26 cellular contexts compared by ENCODE assay signal in genomic region chr1:110538082-110538481, GRCh38. TPM values are rescaled to one million over a fixed set of nuclear protein-coding genes. Genes with fewer than 3 reads are reported as not detected.
DNase-seq lines count a peak whose midpoint lies in the region; ATAC-seq and TF ChIP-seq lines count a peak whose summit lies in the region.
"Had no signal": no experiment of that assay in that cellular context is flagged by ENCODE, and none has a peak within 500 bp of the region (broad histone marks: within the 10 kb centered on the region; RNA-seq: fewer than 3 reads in every experiment).

No MANE protein-coding gene starts in this region.

- no peak for ATAC-seq in GM21381 (IDR thresholded peaks at IDR 0.05; ENCODE audit: unreplicated experiment)
- ATAC-seq: foreskin keratinocyte, left cardiac atrium, natural killer cell, PC-3 had no signal

- H3K9me3 Mint-ChIP-seq in mesothelial cell of epicardium = no peaks in the 10 kb centered on the region
- H3K9me3 Mint-ChIP-seq: activated CD4-positive, alpha-beta T cell treated with anti-CD3 and anti-CD28 coated beads, Interleukin-2, amount 10 ng/mL, durations not matched to agents 24 days and 14 days; natural killer cell; stimulated activated naive CD8-positive, alpha-beta T cell treated with anti-CD3 and anti-CD28 coated beads, Interleukin-15, Interleukin-2, amounts not matched to agents 100 ng/mL and 50 ng/mL, for 24 hours had no signal

- H3K27me3 Mint-ChIP-seq in mesothelial cell of epicardium (ENCODE audit: low read depth) = peaks cover 53% of the 10 kb centered on the region
- H3K27me3 Mint-ChIP-seq: activated CD4-positive, alpha-beta T cell treated with anti-CD3 and anti-CD28 coated beads, Interleukin-2, amount 10 ng/mL, durations not matched to agents 24 days and 14 days had no signal

- DNase-seq in DMS 273 (lab: John Stamatoyannopoulos, UW; ENCODE audit: unreplicated experiment) (peak; percentile 97), NCI-H2171 (lab: John Stamatoyannopoulos, UW) (peak; percentile 85), cerebellar cortex (ENCODE audit: low spot score) (peak; percentile 87), midbrain (lab: John Stamatoyannopoulos, UW) (peak; percentile 75), mesothelial cell of epicardium (ENCODE audit: low spot score in 2 of 2, unreplicated experiment in 2 of 2) (no peak), activated gamma-delta T cell (lab: John Stamatoyannopoulos, UW) (no peak)
- no peak for DNase-seq in activated effector memory CD4-positive, alpha-beta T cell treated with Interleukin-2 at 50 U/mL for 16 hours
- DNase-seq: activated CD4-positive, alpha-beta T cell treated with anti-CD3 and anti-CD28 coated beads, Interleukin-2, amount 10 ng/mL, durations not matched to agents 24 days and 14 days; CD4-positive, CD25-positive, alpha-beta regulatory T cell; erythroblast; foreskin keratinocyte; GM23248; KG1; left cardiac atrium; mesenchymal stem cell; natural killer cell; NCI-H187; NCI-H82; PC-3; SHP77; small intestine; stimulated activated CD4-positive, alpha-beta T cell treated with anti-CD3 and anti-CD28 coated beads, Interleukin-4, amount 100 ng/mL, for 1 hour; trophoblast cell had no signal

- no peak overlapping the region for H3K4me3 Mint-ChIP-seq in mesothelial cell of epicardium
- H3K4me3 Mint-ChIP-seq: activated CD4-positive, alpha-beta T cell treated with anti-CD3 and anti-CD28 coated beads, Interleukin-2, amount 10 ng/mL, durations not matched to agents 24 days and 14 days; CD4-positive, CD25-positive, alpha-beta regulatory T cell; natural killer cell; stimulated activated naive CD8-positive, alpha-beta T cell treated with anti-CD3 and anti-CD28 coated beads, Interleukin-15, Interleukin-2, amounts not matched to agents 100 ng/mL and 50 ng/mL, for 24 hours had no signal

- H3K36me3 Mint-ChIP-seq in mesothelial cell of epicardium = no peaks in the 10 kb centered on the region
- H3K36me3 Mint-ChIP-seq: CD4-positive, CD25-positive, alpha-beta regulatory T cell; natural killer cell had no signal

- no peak overlapping the region for H3K27ac Mint-ChIP-seq in mesothelial cell of epicardium
- H3K27ac Mint-ChIP-seq: activated CD4-positive, alpha-beta T cell treated with anti-CD3 and anti-CD28 coated beads, Interleukin-2, amount 10 ng/mL, durations not matched to agents 24 days and 14 days; CD4-positive, CD25-positive, alpha-beta regulatory T cell; natural killer cell; stimulated activated naive CD8-positive, alpha-beta T cell treated with anti-CD3 and anti-CD28 coated beads, Interleukin-15, Interleukin-2, amounts not matched to agents 100 ng/mL and 50 ng/mL, for 24 hours had no signal

- no peak for TF ChIP-seq CTCF in mesothelial cell of epicardium (IDR thresholded peaks at IDR 0.05; ENCODE audit: unreplicated experiment)

- no peaks in the 10 kb centered on the region for H3K4me1 Mint-ChIP-seq in mesothelial cell of epicardium
- H3K4me1 Mint-ChIP-seq: activated CD4-positive, alpha-beta T cell treated with anti-CD3 and anti-CD28 coated beads, Interleukin-2, amount 10 ng/mL, durations not matched to agents 24 days and 14 days; CD4-positive, CD25-positive, alpha-beta regulatory T cell; natural killer cell had no signal

RNA-seq across cellular contexts. Expression of gene KCNA10, which starts 19.1 kb away (rescaled TPM):
- not detected in 3 replicates for total RNA-seq in mesothelial cell of epicardium
- total RNA-seq: activated CD4-positive, alpha-beta T cell treated with anti-CD3 and anti-CD28 coated beads, Interleukin-2, amount 10 ng/mL, durations not matched to agents 24 days and 14 days; cardiac septum; CD4-positive, CD25-positive, alpha-beta regulatory T cell; foreskin keratinocyte; GM23248; left cardiac atrium; natural killer cell; PC-3 had no signal

Comparison
In these comparisons a context has a peak if more than half of its experiments do, and no peak if none do; other contexts are left out.
1. DNase-seq: peak in DMS 273 (single experiment), NCI-H2171 (single experiment), cerebellar cortex (single experiment) and midbrain (single experiment); none in activated effector memory CD4-positive, alpha-beta T cell treated with Interleukin-2 at 50 U/mL for 16 hours (single experiment), mesothelial cell of epicardium (0 of 2) and activated gamma-delta T cell (single experiment).